16 cellular contexts compared by ENCODE assay signal in the genomic region with DNA sequence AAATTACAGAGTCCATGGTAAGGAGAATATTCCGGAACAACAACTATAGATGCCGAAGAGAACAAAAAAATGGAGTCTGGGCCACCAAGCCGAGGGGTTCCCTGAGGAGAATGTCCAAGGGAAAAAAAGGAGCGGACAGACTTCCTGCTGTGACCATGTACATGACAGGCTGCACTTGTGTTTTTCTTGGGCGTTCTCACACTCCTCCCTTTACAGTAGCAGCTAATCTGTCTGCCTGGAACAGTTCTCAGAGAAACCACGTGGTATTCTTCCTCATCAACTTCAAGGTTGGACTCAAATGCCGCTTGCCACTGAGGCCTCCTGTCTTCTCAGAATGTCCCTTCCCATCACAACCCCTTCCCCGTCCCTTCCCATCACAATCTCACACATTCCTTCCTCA. TPM values are rescaled to one million over a fixed set of nuclear protein-coding genes. Genes with fewer than 3 reads are reported as not detected.
"Had no signal": no experiment of that assay in that cellular context is flagged by ENCODE, and none has a peak within 500 bp of the region (broad histone marks: within the 10 kb centered on the region; RNA-seq: fewer than 3 reads in every experiment).

No MANE protein-coding gene starts in this region.

- H3K27me3 ChIP-seq: adrenal gland, esophagus muscularis mucosa, ovary, thyroid gland had no signal

- H3K4me3 ChIP-seq: adrenal gland, esophagus muscularis mucosa, lower lobe of right lung, ovary, thyroid gland had no signal

- H3K9me3 ChIP-seq: adrenal gland, esophagus muscularis mucosa, lower lobe of right lung, ovary, thyroid gland had no signal

- H3K4me1 ChIP-seq: adrenal gland, esophagus muscularis mucosa, lower lobe of right lung, thyroid gland had no signal

- H3K36me3 ChIP-seq: adrenal gland, ovary had no signal

- DNase-seq: activated naive CD4-positive, alpha-beta T cell treated with anti-CD3 and anti-CD28 coated beads, Interleukin-2, amount 10 ng/mL, durations not matched to agents 7 days and 5 days; activated T-cell treated with anti-CD3 and anti-CD28 coated beads for 4 hours; adrenal gland; lower lobe of right lung; ovary; stimulated activated CD4-positive, alpha-beta T cell treated with anti-CD3 and anti-CD28 coated beads, Interleukin-15, amount 100 ng/mL, for 24 hours; stimulated activated CD4-positive, alpha-beta T cell treated with anti-CD3 and anti-CD28 coated beads, Interleukin-4, amount 100 ng/mL, for 1 hour; stimulated activated naive B cell treated with anti-CD40 and anti-IgM and Interleukin-4, amounts not matched to agents 10 μg/mL and 1 μg/mL and 100 μg/mL, for 72 hours; thyroid gland had no signal

- H3K27ac ChIP-seq: adrenal gland, esophagus muscularis mucosa, lower lobe of right lung, ovary, thyroid gland had no signal

- ATAC-seq: activated CD4-positive, CD25-positive, alpha-beta regulatory T cell treated with anti-CD3 and anti-CD28 coated beads, Interleukin-2, amount 50 U/mL, for 24 hours; lower lobe of right lung; stimulated activated naive B cell treated with anti-CD40 and anti-IgM and Interleukin-4, amounts not matched to agents 10 μg/mL and 1 μg/mL and 100 μg/mL, for 72 hours had no signal

RNA-seq across cellular contexts. Expression of a gene that starts 30.8 kb away (rescaled TPM):
- total RNA-seq: activated T-helper 2 cell treated with anti-CD3 and anti-CD28 coated beads, Interferon-gamma antibody, Interleukin-2, Interleukin-4, amounts not matched to agents 10 μg/mL and 5 μg/mL and 100 μg/mL, durations not matched to agents 14 hours and 24 hours and 36 hours; adrenal gland; esophagus muscularis mucosa; fibroblast of villous mesenchyme; lower lobe of right lung; ovary; skeletal muscle tissue; thyroid gland had no signal
- polyA plus RNA-seq: adrenal gland, neural cell, ovary, urinary bladder had no signal
